ENCODE assay signal across 34 cellular contexts in the genomic region with DNA sequence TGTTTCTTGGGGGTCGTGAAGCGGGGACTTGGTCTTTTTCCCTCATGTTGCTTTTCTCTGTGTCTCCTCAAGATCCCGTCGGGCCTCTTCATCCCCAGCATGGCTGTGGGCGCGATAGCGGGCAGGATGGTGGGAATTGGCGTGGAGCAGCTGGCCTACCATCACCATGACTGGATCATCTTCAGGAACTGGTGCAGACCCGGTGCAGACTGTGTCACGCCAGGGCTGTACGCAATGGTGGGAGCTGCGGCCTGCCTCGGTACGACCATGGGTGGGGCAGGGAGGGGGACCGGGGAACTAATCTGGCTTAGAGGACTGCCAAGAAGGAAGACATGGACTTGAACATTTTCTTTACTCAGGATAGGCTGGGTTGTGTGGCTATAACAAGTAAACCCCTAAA.
"Had no signal": no experiment of that assay in that cellular context is flagged by ENCODE, and none has a peak within 500 bp of the region (broad histone marks: within the 10 kb centered on the region; RNA-seq: fewer than 3 reads in every experiment).

No MANE protein-coding gene starts in this region.

- H3K4me3 ChIP-seq: MG63 had no signal

- H3K9ac ChIP-seq: KMS-11 had no signal

- H3K9me3 ChIP-seq: MG63 had no signal

- H3K4me2 ChIP-seq: KMS-11 had no signal

- H3K36me3 ChIP-seq: MG63 had no signal

- H3K27ac ChIP-seq: KMS-11 had no signal

- DNase-seq: Karpas-422, Kasumi-1, MG63, MM.1S, MV-4-11, NCI-H1092, NCI-H1092 treated with DMSO at 0.1 percent for 48 hours, NCI-H1105, NCI-H1105 treated with DMSO at 0.1 percent for 48 hours, NCI-H1417, NCI-H1417 treated with DMSO at 0.1 percent for 48 hours, NCI-H1436, NCI-H1436 treated with DMSO at 0.1 percent for 48 hours, NCI-H146, NCI-H1694, NCI-H1694 treated with DMSO at 0.1 percent for 48 hours, NCI-H187, NCI-H187 treated with DMSO at 0.1 percent for 48 hours, NCI-H1930, NCI-H2029, NCI-H2029 treated with DMSO at 0.1 percent for 48 hours, NCI-H2081, NCI-H2081 treated with DMSO at 0.1 percent for 48 hours, NCI-H2107, NCI-H2171, NCI-H2171 treated with DMSO at 0.1 percent for 48 hours, NCI-H2227 treated with DMSO at 0.1 percent for 48 hours, NCI-H226, NCI-H345, NCI-H446, NCI-H446 treated with DMSO at 0.1 percent for 48 hours, NCI-H510A, NCI-H510A treated with DMSO at 0.1 percent for 48 hours had no signal

- H3K27me3 ChIP-seq: MG63 had no signal
